ENCODE assay signal across 22 cellular contexts in genomic region chr19:7287716-7288115, GRCh38. TPM values are rescaled to one million over a fixed set of nuclear protein-coding genes. Genes with fewer than 3 reads are reported as not detected.
A peak's percentile ranks its signal among the peaks of the same experiment; 100 is the strongest.
DNase-seq lines count a peak whose midpoint lies in the region; ATAC-seq, FAIRE-seq and TF ChIP-seq lines count a peak whose summit lies in the region.
"Had no signal": no experiment of that assay in that cellular context is flagged by ENCODE, and none has a peak within 500 bp of the region (broad histone marks: within the 10 kb centered on the region; RNA-seq: fewer than 3 reads in every experiment).

No MANE protein-coding gene starts in this region.

- ATAC-seq in body of pancreas, result peak; percentile 38
- ATAC-seq in GM21619 (IDR thresholded peaks at IDR 0.05; ENCODE audit: unreplicated experiment), result no peak
- no peak for ATAC-seq in HG03521 (IDR thresholded peaks at IDR 0.05; ENCODE audit: unreplicated experiment)
- ATAC-seq: activated naive CD8-positive, alpha-beta T cell treated with anti-CD3 and anti-CD28 coated beads, Interleukin-2, amount 50 U/mL, for 24 hours; activated T-helper 17 cell treated with anti-CD3 and anti-CD28 coated beads, Interleukin-2, amount 50 U/mL, for 72 hours; HCT116; Panc1; SK-N-SH treated with all-trans-retinoic acid at 6 μM for 48 hours had no signal

- FAIRE-seq in HTR-8/SVneo (lab: Jason Lieb, UNC), result peak; percentile 63

- CTCF ChIA-PET in HEK293T (lab: Yijun Ruan, JAX), result interaction anchor here (0.6 to 0.8 kb wide), 3 partner anchors 10 to 212 kb away, joined by 3 to 4 read pairs (median 4); no protein-coding TSS in a partner anchor

- no peak overlapping the region for H2AFZ ChIP-seq in mesenchymal stem cell (ENCODE audit: low read depth, low read length)
- H2AFZ ChIP-seq: parathyroid adenoma had no signal

- H3K27me3 ChIP-seq in BLaER1 treated with 17β-estradiol and CSF1 and Interleukin-3, amounts not matched to agents 10 nM and 100 nM, result no peaks in the 10 kb centered on the region
- H3K27me3 ChIP-seq in body of pancreas (no peaks in the 10 kb centered on the region), mesenchymal stem cell (ENCODE audit: control insufficient read depth in 1 of 2, insufficient read depth in 1 of 2, low read length in 2 of 2) (peaks cover 0 to 2% of the 10 kb centered on the region in 2 experiments)

- no peaks in the 10 kb centered on the region for H3K9me3 ChIP-seq in BLaER1 treated with 17β-estradiol and CSF1 and Interleukin-3, amounts not matched to agents 10 nM and 100 nM (replicated peaks in 1 of 11)
- no peaks in the 10 kb centered on the region for H3K9me3 ChIP-seq in body of pancreas
- no peaks in the 10 kb centered on the region for H3K9me3 ChIP-seq in mesenchymal stem cell (ENCODE audit: control insufficient read depth, low read length)

- no peak for DNase-seq in HTR-8/SVneo (ENCODE audit: insufficient read length, low spot score)
- peak in 3 of 4 donors; percentile 33 to 44 (median 35) for DNase-seq in body of pancreas
- peak; percentile 61 for DNase-seq in mesenchymal stem cell
- no peak for DNase-seq in stimulated activated CD4-positive, alpha-beta T cell treated with anti-CD3 and anti-CD28 coated beads, Interleukin-1b, Interleukin-23, amount 100 ng/mL, for 48 hours
- no peak for DNase-seq in HEK293T (ENCODE audit: extremely low spot score)
- DNase-seq: activated CD4-positive, alpha-beta T cell treated with anti-CD3 and anti-CD28 coated beads for 1 hour; activated naive CD8-positive, alpha-beta T cell treated with anti-CD3 and anti-CD28 coated beads, Interleukin-2, amount 50 U/mL, for 24 hours; CD4-positive, CD25-positive, alpha-beta regulatory T cell; erythroblast; mammary epithelial cell; naive B cell; NCI-H774; T1000 had no signal

- peaks cover 7% of the 10 kb centered on the region for H3K79me1 ChIP-seq in mesenchymal stem cell (replicated peaks; ENCODE audit: low read length, poor library complexity, severe bottlenecking)

- no peak overlapping the region for H4K91ac ChIP-seq in mesenchymal stem cell (ENCODE audit: low read length)

- H3K9ac ChIP-seq in BLaER1 treated with 17β-estradiol and CSF1 and Interleukin-3, amounts not matched to agents 10 nM and 100 nM, result peak overlapping the region in 10 of 11 experiments; percentile 5 to 65 (median 28); a peak in 15 of 22 replicates
- no peak overlapping the region for H3K9ac ChIP-seq in mesenchymal stem cell (ENCODE audit: low read length)
- H3K9ac ChIP-seq: parathyroid adenoma had no signal

- H2AK5ac ChIP-seq in mesenchymal stem cell (ENCODE audit: low read length, severe bottlenecking), result no peak overlapping the region

- no peak overlapping the region for H4K8ac ChIP-seq in mesenchymal stem cell (ENCODE audit: low read length)

- peaks cover 0 to 77% (median 47%) of the 10 kb centered on the region in 11 experiments; a peak in 17 of 22 replicates for H3K36me3 ChIP-seq in BLaER1 treated with 17β-estradiol and CSF1 and Interleukin-3, amounts not matched to agents 10 nM and 100 nM
- H3K36me3 ChIP-seq in body of pancreas (replicated peaks in 1 of 2; ENCODE audit: insufficient read depth in 1 of 2, low read depth in 2 of 2) (no peaks in the 10 kb centered on the region), mesenchymal stem cell (ENCODE audit: control insufficient read depth in 1 of 2, insufficient read depth in 2 of 2, low read depth in 1 of 2, low read length in 2 of 2) (no peaks in the 10 kb centered on the region)

- H2BK120ac ChIP-seq in mesenchymal stem cell (ENCODE audit: low read depth, low read length), result no peak overlapping the region

- no peak for TF ChIP-seq CTCF in body of pancreas (IDR thresholded peaks at IDR 0.05)

- H2BK5ac ChIP-seq in mesenchymal stem cell (ENCODE audit: low read depth, low read length, poor library complexity, severe bottlenecking), result no peak overlapping the region

- intact Hi-C loops in body of pancreas (cut with DNase I), result no loop called here

- 0 out of 20 replicates have a peak overlapping the region, but pooled peaks of 1 of the 10 experiments have one; percentile 22 for H3K4me3 ChIP-seq in BLaER1 treated with 17β-estradiol and CSF1 and Interleukin-3, amounts not matched to agents 10 nM and 100 nM
- H3K4me3 ChIP-seq in body of pancreas (no peak overlapping the region), mesenchymal stem cell (ENCODE audit: insufficient read depth in 1 of 2, low read depth in 1 of 2, low read length in 2 of 2) (no peak overlapping the region)
- H3K4me3 ChIP-seq: skin epidermis had no signal

- no peak overlapping the region for H3K4ac ChIP-seq in mesenchymal stem cell (ENCODE audit: low read depth in 1 of 2, low read length in 2 of 2)

- POLR2A ChIA-PET in HEK293T (lab: Yijun Ruan, JAX), result no interaction called here

- H3K27ac ChIP-seq in BLaER1 treated with 17β-estradiol and CSF1 and Interleukin-3, amounts not matched to agents 10 nM and 100 nM, result peak overlapping the region in 9 of 11 experiments; percentile 16 to 92 (median 51); a peak in 17 of 22 replicates
- H3K27ac ChIP-seq in body of pancreas (peak overlapping the region in 3 of 4 donors; percentile 48 to 99 (median 53)), mesenchymal stem cell (ENCODE audit: low read length, poor library complexity, severe bottlenecking) (no peak overlapping the region)
- H3K27ac ChIP-seq: parathyroid adenoma, skin epidermis had no signal

- H4K20me1 ChIP-seq in BLaER1 treated with 17β-estradiol and CSF1 and Interleukin-3, amounts not matched to agents 10 nM and 100 nM, result peaks cover 37 to 98% (median 93%) of the 10 kb centered on the region in 11 experiments; a peak in 21 of 22 replicates

- 40 to 42% methylated on average over 10 of the region's 10 CpGs for WGBS in body of pancreas, 2 donors
- WGBS in mesenchymal stem cell, result 25% methylated on average over 10 of the region's 10 CpGs

- no peak overlapping the region for H3K14ac ChIP-seq in mesenchymal stem cell (ENCODE audit: low read length in 2 of 2)

- H3K4me2 ChIP-seq in BLaER1 treated with 17β-estradiol and CSF1 and Interleukin-3, amounts not matched to agents 10 nM and 100 nM, result peak overlapping the region; percentile 63 to 97 (median 91)
- no peak overlapping the region for H3K4me2 ChIP-seq in mesenchymal stem cell (ENCODE audit: low read length, poor library complexity, severe bottlenecking)

- H3K18ac ChIP-seq in mesenchymal stem cell (ENCODE audit: low read depth in 1 of 2, low read length in 2 of 2), result no peak overlapping the region

- H3K23ac ChIP-seq in mesenchymal stem cell (ENCODE audit: low read length in 2 of 2), result no peak overlapping the region

- no peak for TF ChIP-seq POLR2A in body of pancreas (IDR thresholded peaks at IDR 0.05)

- H2BK15ac ChIP-seq in mesenchymal stem cell (ENCODE audit: low read depth, poor library complexity, severe bottlenecking), result no peak overlapping the region

- H3K4me1 ChIP-seq in BLaER1 treated with 17β-estradiol and CSF1 and Interleukin-3, amounts not matched to agents 10 nM and 100 nM, result peaks cover 46 to 94% (median 86%) of the 10 kb centered on the region in 10 experiments
- H3K4me1 ChIP-seq in body of pancreas (peaks cover 63% of the 10 kb centered on the region), mesenchymal stem cell (ENCODE audit: control insufficient read depth, insufficient read depth, low read depth, low read length) (peaks cover 2% of the 10 kb centered on the region)

- H2BK12ac ChIP-seq in mesenchymal stem cell (ENCODE audit: low read length in 2 of 2), result no peak overlapping the region

TF ChIP-seq in HEK293T, 16 proteins besides CTCF, POLR2A, EP300 and RAD21:
- no peak for TF ChIP-seq ELF4 (IDR thresholded peaks at IDR 0.05)
- no peak for TF ChIP-seq HDGF (IDR thresholded peaks at IDR 0.05; ENCODE audit: borderline replicate concordance)
- no peak for TF ChIP-seq BHLHE40 (IDR thresholded peaks at IDR 0.05; ENCODE audit: borderline replicate concordance)
- no peak for TF ChIP-seq SUZ12 (IDR thresholded peaks at IDR 0.05)
- no peak for TF ChIP-seq LEF1 (IDR thresholded peaks at IDR 0.05; ENCODE audit: borderline replicate concordance)
- TF ChIP-seq FOXA1 (IDR thresholded peaks at IDR 0.05), result no peak
- no peak for TF ChIP-seq FOXM1 (IDR thresholded peaks at IDR 0.05; ENCODE audit: borderline replicate concordance)
- TF ChIP-seq SP1 (IDR thresholded peaks at IDR 0.05), result no peak
- no peak for TF ChIP-seq NFRKB (IDR thresholded peaks at IDR 0.05)

RNA-seq across cellular contexts. Expression of gene INSR, which starts 6.5 kb away (rescaled TPM):
- total RNA-seq in body of pancreas, result 100 to 1,000 TPM; 243 to 284 TPM
- polyA plus RNA-seq in mesenchymal stem cell (2013, experiment 1 of 2), result 2.3 TPM
- 2.3 TPM for polyA plus RNA-seq in mesenchymal stem cell (2013, experiment 2 of 2)

Comparison
In these comparisons a context has a peak if more than half of its experiments do, and no peak if none do; other contexts are left out.
1. DNase-seq: peak in body of pancreas (3 of 4) and mesenchymal stem cell (single experiment); none in HTR-8/SVneo (single experiment), stimulated activated CD4-positive, alpha-beta T cell treated with anti-CD3 and anti-CD28 coated beads, Interleukin-1b, Interleukin-23, amount 100 ng/mL, for 48 hours (single experiment) and HEK293T (single experiment).